21 cellular contexts compared by ENCODE assay signal in genomic region chr1:155740995-155741394, GRCh38. TPM values are rescaled to one million over a fixed set of nuclear protein-coding genes. Genes with fewer than 3 reads are reported as not detected.
DNase-seq lines count a peak whose midpoint lies in the region; ATAC-seq, FAIRE-seq and TF ChIP-seq lines count a peak whose summit lies in the region.
"Had no signal": no experiment of that assay in that cellular context is flagged by ENCODE, and none has a peak within 500 bp of the region (broad histone marks: within the 10 kb centered on the region; RNA-seq: fewer than 3 reads in every experiment).

No MANE protein-coding gene starts in this region.

- intact Hi-C loops in K562 (cut with micrococcal nuclease), result no loop called here

- H2AFZ ChIP-seq in K562 (ENCODE audit: low read depth, low read length), result no peak overlapping the region

- H3K4me2 ChIP-seq in K562 (ENCODE audit: insufficient read depth, low read length), result no peak overlapping the region
- H3K4me2 ChIP-seq: A549; BLaER1 treated with 17β-estradiol and CSF1 and Interleukin-3, amounts not matched to agents 10 nM and 100 nM had no signal

- H3K4me3 ChIP-seq in HEK293 (ENCODE audit: low read depth, low read length), result no peak overlapping the region
- no peak overlapping the region for H3K4me3 ChIP-seq in K562
- H3K4me3 ChIP-seq: A549; BLaER1 treated with 17β-estradiol and CSF1 and Interleukin-3, amounts not matched to agents 10 nM and 100 nM had no signal

- no peak for TF ChIP-seq RAD21 in K562 (CRISPR knock-in tag; conservative IDR thresholded peaks at IDR 0.05 in 1 of 2, IDR thresholded peaks at IDR 0.05 in 1 of 2)

- H3K9me3 ChIP-seq in HEK293 (ENCODE audit: control insufficient read depth, insufficient read depth, low read depth, low read length), result no peaks in the 10 kb centered on the region
- no peaks in the 10 kb centered on the region for H3K9me3 ChIP-seq in K562 (replicated peaks; ENCODE audit: control insufficient read depth, insufficient read depth, low read depth, low read length)
- H3K9me3 ChIP-seq: A549; BLaER1 treated with 17β-estradiol and CSF1 and Interleukin-3, amounts not matched to agents 10 nM and 100 nM; Caco-2 had no signal

- no peaks in the 10 kb centered on the region for H3K27me3 ChIP-seq in K562 (ENCODE audit: control insufficient read depth in 2 of 2, insufficient read depth in 2 of 2, low read length in 2 of 2)
- H3K27me3 ChIP-seq: BLaER1 treated with 17β-estradiol and CSF1 and Interleukin-3, amounts not matched to agents 10 nM and 100 nM had no signal

- in situ Hi-C loops in K562 (cut with MboI), result no loop called here

- DNase-seq in DMS 273 (lab: John Stamatoyannopoulos, UW; ENCODE audit: unreplicated experiment) (peak; percentile 14), DMS 273 treated with DMSO at 0.1 percent for 48 hours (lab: John Stamatoyannopoulos, UW) (no peak), K562 (ENCODE audit: extremely low read depth in 1 of 4, low spot score in 3 of 4) (no peak), putamen (ENCODE audit: low spot score) (no peak), amniotic stem cell (lab: John Stamatoyannopoulos, UW) (no peak)
- DNase-seq: AML-193; Caco-2; Calu3; CD4-positive, alpha-beta T cell; CD8-positive, alpha-beta T cell; DMS79 treated with DMSO at 0.1 percent for 48 hours; GF-D8 had no signal

- no peak for FAIRE-seq in K562 (lab: Jason Lieb, UNC)
- FAIRE-seq: A549, D721Med, G401.6, GM12891, GM18507 had no signal

- POLR2A ChIA-PET in HEK293 (lab: Yijun Ruan, JAX) (no interaction called here), K562 (lab: Yijun Ruan, JAX) (no interaction called here)

- H3K27ac ChIP-seq in HEK293 (ENCODE audit: extremely low read depth, low read depth, low read length) (no peak overlapping the region), K562 (ENCODE audit: extremely low read depth, low read depth, low read length) (no peak overlapping the region)
- H3K27ac ChIP-seq: 22Rv1; A549; BLaER1 treated with 17β-estradiol and CSF1 and Interleukin-3, amounts not matched to agents 10 nM and 100 nM; C4-2B had no signal

- H3K79me2 ChIP-seq in K562 (ENCODE audit: control insufficient read depth, insufficient read depth, low read length), result no peaks in the 10 kb centered on the region

- no peaks in the 10 kb centered on the region for H4K20me1 ChIP-seq in K562 (replicated peaks; ENCODE audit: control insufficient read depth, insufficient read depth, low read length)
- H4K20me1 ChIP-seq: BLaER1 treated with 17β-estradiol and CSF1 and Interleukin-3, amounts not matched to agents 10 nM and 100 nM had no signal

- BruUV-seq in K562 (replicated peaks; lab: Mats Ljungman, UMichigan), result no TSS peak

- H3K36me3 ChIP-seq in HEK293 (ENCODE audit: control insufficient read depth in 2 of 2, insufficient read depth in 1 of 2, low read length in 2 of 2), result peaks cover 19 to 28% of the 10 kb centered on the region in 2 experiments; a peak in 2 of 3 replicates
- peaks cover 32% of the 10 kb centered on the region; the same call in 2 of the 3 replicates for H3K36me3 ChIP-seq in K562 (ENCODE audit: control insufficient read depth, insufficient read depth, low read length)

- WGBS in K562 (ENCODE audit: insufficient coverage, low coverage, missing lambda C conversion rate), result 75% methylated on average over 8 of the region's 8 CpGs

- TF ChIP-seq EP300 in K562 (IDR thresholded peaks at IDR 0.05; ENCODE audit: low read length), result no peak

- no peak overlapping the region for H3K9ac ChIP-seq in K562 (ENCODE audit: insufficient read depth in 1 of 2, low read depth in 2 of 2, low read length in 2 of 2)
- H3K9ac ChIP-seq: BLaER1 treated with 17β-estradiol and CSF1 and Interleukin-3, amounts not matched to agents 10 nM and 100 nM had no signal

- H3K9me1 ChIP-seq in K562 (ENCODE audit: control insufficient read depth, insufficient read depth, low read length), result no peaks in the 10 kb centered on the region

- no peak for TF ChIP-seq CTCF in HEK293 (tag by site-specific recombination; IDR thresholded peaks at IDR 0.05)
- no peak for TF ChIP-seq CTCF in K562 (IDR thresholded peaks at IDR 0.05 in 2 of 3, conservative IDR thresholded peaks at IDR 0.05 in 1 of 3; ENCODE audit: insufficient read depth in 2 of 3, low read depth in 1 of 3, low read length in 3 of 3)

- 0 out of 2 replicates have a peak, but pooled peaks have one; percentile 2 for TF ChIP-seq POLR2A in K562 (conservative IDR thresholded peaks at IDR 0.05)

- CTCF ChIA-PET in HEK293 (lab: Yijun Ruan, JAX) (interaction anchor here (0.6 to 1.7 kb wide), 3 partner anchors 11 to 484 kb away, joined by 3 to 4 read pairs (median 3); no protein-coding TSS in a partner anchor), K562 (lab: Yijun Ruan, JAX; ENCODE audit: low intra/inter-chr PET ratio) (no interaction called here)

- H3K4me1 ChIP-seq in HEK293 (ENCODE audit: control insufficient read depth, insufficient read depth, low read length), result no peaks in the 10 kb centered on the region
- H3K4me1 ChIP-seq in K562 (replicated peaks in 1 of 2; ENCODE audit: control insufficient read depth in 2 of 2, insufficient read depth in 2 of 2, low read length in 2 of 2), result no peaks in the 10 kb centered on the region; a peak in 1 of 5 replicates
- H3K4me1 ChIP-seq: A549, Caco-2 had no signal

- no peak for ATAC-seq in K562
- ATAC-seq: A549; CD8-positive, alpha-beta T cell had no signal

TF ChIP-seq in HEK293, 187 proteins besides CTCF, POLR2A, EP300 and RAD21:
- TF ChIP-seq ZNF138 (tag by site-specific recombination; IDR thresholded peaks at IDR 0.05; ENCODE audit: borderline replicate concordance) (no peak), ZNF121 (tag by site-specific recombination; IDR thresholded peaks at IDR 0.05) (peak; percentile 69), HOXA7 (CRISPR knock-in tag; IDR thresholded peaks at IDR 0.05; ENCODE audit: borderline replicate concordance) (no peak)

TF ChIP-seq in K562, 482 proteins besides CTCF, POLR2A, EP300 and RAD21 (continues in another document):
- TF ChIP-seq SUPT5H (IDR thresholded peaks at IDR 0.05) (0 out of 2 replicates have a peak, but pooled peaks have one; percentile 13), ZNF121 (CRISPR knock-in tag; conservative IDR thresholded peaks at IDR 0.05) (peak; percentile 75)

RNA-seq across cellular contexts. Expression of gene DAP3, which starts 52.1 kb away (rescaled TPM):
- total RNA-seq in K562 (2011; cell fraction: chromatin; rRNA removed; ENCODE audit: low replicate concordance), result 498 and 523 TPM in 2 replicates
- total RNA-seq in K562 (2011; cell fraction: nucleolus; rRNA removed), result 338 and 343 TPM in 2 replicates
- total RNA-seq in K562 (2011; cell fraction: nucleoplasm; rRNA removed), result 327 and 351 TPM in 2 replicates
- 129 and 155 TPM in 2 replicates for total RNA-seq in K562 (2014; rRNA removed)
- total RNA-seq in K562 (2014; rRNA removed; fragmentation: Illumina TruSeq; extraction: Trizol), result 250 and 288 TPM in 2 replicates
- total RNA-seq in K562 (2015; rRNA removed; fragmentation: Illumina TruSeq; extraction: Trizol), result 202 and 215 TPM in 2 replicates
- total RNA-seq in K562 (2021), result 242 and 246 TPM in 2 replicates
- 431 and 484 TPM in 2 replicates for polyA plus RNA-seq in K562 (2011; rRNA removed)
- polyA plus RNA-seq in K562 (2011; cell fraction: cytosol; rRNA removed), result 317 and 359 TPM in 2 replicates
- 376 and 394 TPM in 2 replicates for polyA plus RNA-seq in K562 (2011; cell fraction: nucleus; rRNA removed)
- polyA plus RNA-seq in K562 (2012), result 209 and 223 TPM in 2 replicates
- 402 and 404 TPM in 2 replicates for polyA plus RNA-seq in K562 (2014; fragmentation: Illumina TruSeq; extraction: Trizol)
- polyA plus RNA-seq in K562 (2014; fragmentation: Nextera tagmentation; extraction: Ambion mirVana), result 100 to 1,000 TPM; 298 to 468 TPM
- 344 and 358 TPM in 2 replicates for polyA plus RNA-seq in K562 (2014; rRNA removed)
- 340 and 359 TPM in 2 replicates for polyA minus RNA-seq in K562 (2011; rRNA and poly(A)+ RNA removed)
- polyA minus RNA-seq in K562 (2011; cell fraction: cytosol; rRNA and poly(A)+ RNA removed), result 135 and 169 TPM in 2 replicates
- 193 and 313 TPM in 2 replicates for polyA minus RNA-seq in K562 (2011; cell fraction: nucleus; rRNA and poly(A)+ RNA removed)

RNA-seq across cellular contexts. Expression of gene YY1AP1, which starts 52.4 kb away (rescaled TPM):
- 115 and 157 TPM in 2 replicates for total RNA-seq in K562 (2011; cell fraction: chromatin; rRNA removed; ENCODE audit: low replicate concordance)
- 58.0 and 60.1 TPM in 2 replicates for total RNA-seq in K562 (2011; cell fraction: nucleolus; rRNA removed)
- total RNA-seq in K562 (2011; cell fraction: nucleoplasm; rRNA removed), result 73.8 and 91.0 TPM in 2 replicates
- total RNA-seq in K562 (2014; rRNA removed), result 28.0 and 33.5 TPM in 2 replicates
- total RNA-seq in K562 (2014; rRNA removed; fragmentation: Illumina TruSeq; extraction: Trizol), result 42.1 and 44.5 TPM in 2 replicates
- 43.2 and 44.8 TPM in 2 replicates for total RNA-seq in K562 (2015; rRNA removed; fragmentation: Illumina TruSeq; extraction: Trizol)
- total RNA-seq in K562 (2021), result 50.3 and 52.1 TPM in 2 replicates
- polyA plus RNA-seq in K562 (2011; rRNA removed), result 90.7 and 106 TPM in 2 replicates
- 62.1 and 77.9 TPM in 2 replicates for polyA plus RNA-seq in K562 (2011; cell fraction: cytosol; rRNA removed)
- polyA plus RNA-seq in K562 (2011; cell fraction: nucleus; rRNA removed), result 101 and 107 TPM in 2 replicates
- 41.6 and 49.1 TPM in 2 replicates for polyA plus RNA-seq in K562 (2012)
- 78.1 and 85.1 TPM in 2 replicates for polyA plus RNA-seq in K562 (2014; fragmentation: Illumina TruSeq; extraction: Trizol)
- polyA plus RNA-seq in K562 (2014; fragmentation: Nextera tagmentation; extraction: Ambion mirVana), result 10 to 100 TPM; 18.4 to 35.2 TPM
- 42.9 and 44.5 TPM in 2 replicates for polyA plus RNA-seq in K562 (2014; rRNA removed)
- 146 and 175 TPM in 2 replicates for polyA minus RNA-seq in K562 (2011; rRNA and poly(A)+ RNA removed)
- 40.0 and 44.7 TPM in 2 replicates for polyA minus RNA-seq in K562 (2011; cell fraction: cytosol; rRNA and poly(A)+ RNA removed)
- polyA minus RNA-seq in K562 (2011; cell fraction: nucleus; rRNA and poly(A)+ RNA removed), result 20.3 and 43.2 TPM in 2 replicates
